In the genomic region with DNA sequence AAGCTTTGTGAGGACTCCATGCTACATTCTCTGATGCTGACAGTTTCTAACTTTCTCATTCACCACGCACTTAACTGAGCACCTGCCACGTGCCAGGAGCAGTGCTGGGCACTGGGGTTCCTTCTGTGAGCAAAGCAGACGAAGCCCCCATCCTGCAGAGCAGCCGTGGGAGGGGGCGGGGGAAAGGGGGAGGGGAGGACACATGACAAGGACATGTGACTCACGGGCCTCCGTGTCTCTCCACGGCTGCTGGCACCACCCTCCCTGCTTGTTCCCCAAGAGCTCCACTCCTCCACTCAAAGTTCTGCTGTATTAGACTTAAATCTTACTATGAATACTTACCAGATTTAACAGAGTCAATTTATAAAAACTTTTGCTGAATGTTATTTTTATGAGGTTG, we compare ENCODE assay signal across 22 cellular contexts. TPM values are rescaled to one million over a fixed set of nuclear protein-coding genes. Genes with fewer than 3 reads are reported as not detected.
A peak's percentile ranks its signal among the peaks of the same experiment; 100 is the strongest.
DNase-seq lines count a peak whose midpoint lies in the region; ATAC-seq and TF ChIP-seq lines count a peak whose summit lies in the region.
"Had no signal": no experiment of that assay in that cellular context is flagged by ENCODE, and none has a peak within 500 bp of the region (broad histone marks: within the 10 kb centered on the region; RNA-seq: fewer than 3 reads in every experiment).

No MANE protein-coding gene starts in this region.

- H3K36me3 Mint-ChIP-seq in activated CD8-positive, alpha-beta T cell treated with anti-CD3 and anti-CD28 coated beads for 36 hours (ENCODE audit: low read depth) = no peaks in the 10 kb centered on the region
- no peaks in the 10 kb centered on the region for H3K36me3 Mint-ChIP-seq in activated CD8-positive, alpha-beta T cell treated with anti-CD3 and anti-CD28 coated beads, Interleukin-2, amount 10 ng/mL, durations not matched to agents 7 days and 5 days (ENCODE audit: low read depth)
- H3K36me3 Mint-ChIP-seq: CD4-positive, CD25-positive, alpha-beta regulatory T cell had no signal

- no peak for TF ChIP-seq EP300 in transverse colon (IDR thresholded peaks at IDR 0.05; ENCODE audit: low read depth)

- WGBS in adrenal gland, 4 donors = 14 to 22% (median 19%) methylated on average over 6 to 8 of the region's 8 CpGs
- WGBS in testis, 2 donors = 32 to 40% methylated on average over 8 of the region's 8 CpGs
- 39% methylated on average over 6 of the region's 8 CpGs; no CpG with 5 or more reads in 1 of the 2 donors for WGBS in transverse colon (ENCODE audit: low coverage in 1 of 2), 2 donors

- H3K4me1 Mint-ChIP-seq in activated CD8-positive, alpha-beta T cell treated with anti-CD3 and anti-CD28 coated beads for 36 hours (ENCODE audit: low read depth) = peaks cover 14% of the 10 kb centered on the region
- peaks cover 12% of the 10 kb centered on the region for H3K4me1 Mint-ChIP-seq in activated CD8-positive, alpha-beta T cell treated with anti-CD3 and anti-CD28 coated beads, Interleukin-2, amount 10 ng/mL, durations not matched to agents 7 days and 5 days (ENCODE audit: low read depth)

- in situ Hi-C loops in transverse colon (cut with MboI; ENCODE audit: low pct_ligation_motif_present in 1 of 4, low pct_unique_long_range_greater_than_20kb in 1 of 4, low sequenced_read_pairs in 3 of 4) = no loop called here

- H3K9me3 ChIP-seq in adrenal gland (replicated peaks in 1 of 3) = no peaks in the 10 kb centered on the region
- no peaks in the 10 kb centered on the region for H3K9me3 ChIP-seq in testis
- no peaks in the 10 kb centered on the region for H3K9me3 ChIP-seq in transverse colon
- H3K9me3 ChIP-seq: MG63, Peyer's patch had no signal

- H3K36me3 ChIP-seq in adrenal gland (replicated peaks in 1 of 2) (no peaks in the 10 kb centered on the region), testis (ENCODE audit: low read depth, missing control alignments) (no peaks in the 10 kb centered on the region), transverse colon (no peaks in the 10 kb centered on the region)
- H3K36me3 ChIP-seq: MG63, Peyer's patch had no signal

- H3K27ac Mint-ChIP-seq in activated CD8-positive, alpha-beta T cell treated with anti-CD3 and anti-CD28 coated beads for 36 hours = no peak overlapping the region
- no peak overlapping the region for H3K27ac Mint-ChIP-seq in activated CD8-positive, alpha-beta T cell treated with anti-CD3 and anti-CD28 coated beads, Interleukin-2, amount 10 ng/mL, durations not matched to agents 7 days and 5 days
- H3K27ac Mint-ChIP-seq: CD4-positive, CD25-positive, alpha-beta regulatory T cell had no signal

- no peak overlapping the region for H3K4me3 Mint-ChIP-seq in activated CD8-positive, alpha-beta T cell treated with anti-CD3 and anti-CD28 coated beads for 36 hours
- no peak overlapping the region for H3K4me3 Mint-ChIP-seq in activated CD8-positive, alpha-beta T cell treated with anti-CD3 and anti-CD28 coated beads, Interleukin-2, amount 10 ng/mL, durations not matched to agents 7 days and 5 days
- H3K4me3 Mint-ChIP-seq: CD4-positive, CD25-positive, alpha-beta regulatory T cell had no signal

- no peak for ATAC-seq in activated CD8-positive, alpha-beta T cell treated with anti-CD3 and anti-CD28 coated beads for 36 hours
- no peak for ATAC-seq in activated CD8-positive, alpha-beta T cell treated with anti-CD3 and anti-CD28 coated beads, Interleukin-2, amount 10 ng/mL, durations not matched to agents 7 days and 5 days
- no peak for ATAC-seq in HG03571 (IDR thresholded peaks at IDR 0.05; ENCODE audit: unreplicated experiment)
- ATAC-seq: GM12878 had no signal

- no peaks in the 10 kb centered on the region for H3K27me3 ChIP-seq in adrenal gland
- no peaks in the 10 kb centered on the region for H3K27me3 ChIP-seq in testis
- no peaks in the 10 kb centered on the region for H3K27me3 ChIP-seq in transverse colon
- H3K27me3 ChIP-seq: MG63, Peyer's patch had no signal

- DNase-seq in activated CD8-positive, alpha-beta T cell treated with anti-CD3 and anti-CD28 coated beads for 36 hours = peak; percentile 15
- DNase-seq in activated CD8-positive, alpha-beta T cell treated with anti-CD3 and anti-CD28 coated beads, Interleukin-2, amount 10 ng/mL, durations not matched to agents 7 days and 5 days = no peak
- DNase-seq in adrenal gland = peak; percentile 29 to 58 (median 51)
- peak; percentile 23 for DNase-seq in globus pallidus (ENCODE audit: low spot score)
- DNase-seq in testis = peak; percentile 24
- no peak for DNase-seq in T-helper 2 cell
- no peak for DNase-seq in transverse colon
- DNase-seq: AML-193; Calu3; CD4-positive, CD25-positive, alpha-beta regulatory T cell; MG63; NCI-H1092 treated with DMSO at 0.1 percent for 48 hours; NCI-H1694; NCI-H2107; NCI-H446; NCI-H748 treated with DMSO at 0.1 percent for 48 hours; SHP77 had no signal

- H3K9me3 Mint-ChIP-seq in activated CD8-positive, alpha-beta T cell treated with anti-CD3 and anti-CD28 coated beads for 36 hours = no peaks in the 10 kb centered on the region
- H3K9me3 Mint-ChIP-seq in activated CD8-positive, alpha-beta T cell treated with anti-CD3 and anti-CD28 coated beads, Interleukin-2, amount 10 ng/mL, durations not matched to agents 7 days and 5 days (ENCODE audit: insufficient read depth) = no peaks in the 10 kb centered on the region
- H3K9me3 Mint-ChIP-seq: CD4-positive, CD25-positive, alpha-beta regulatory T cell had no signal

- H3K4me3 ChIP-seq in adrenal gland (peak overlapping the region in 1 of 4 donors; percentile 11), testis (no peak overlapping the region), transverse colon (no peak overlapping the region)
- H3K4me3 ChIP-seq: GM12878, MG63, Peyer's patch had no signal

- H3K27ac ChIP-seq in adrenal gland (no peak overlapping the region), testis (no peak overlapping the region), transverse colon (no peak overlapping the region)
- H3K27ac ChIP-seq: HL-60, KMS-11, Peyer's patch had no signal

- no peak for TF ChIP-seq POLR2A in adrenal gland (IDR thresholded peaks at IDR 0.05)
- no peak for TF ChIP-seq POLR2A in testis (IDR thresholded peaks at IDR 0.05)
- no peak for TF ChIP-seq POLR2A in transverse colon (IDR thresholded peaks at IDR 0.05)

- H3K4me1 ChIP-seq in adrenal gland (replicated peaks in 1 of 2) = peaks cover 0 to 13% of the 10 kb centered on the region in 2 donors
- H3K4me1 ChIP-seq in testis = no peaks in the 10 kb centered on the region
- peaks cover 0 to 25% (median 0%) of the 10 kb centered on the region in 4 donors for H3K4me1 ChIP-seq in transverse colon

- no peak for TF ChIP-seq CTCF in activated CD8-positive, alpha-beta T cell treated with anti-CD3 and anti-CD28 coated beads for 36 hours (IDR thresholded peaks at IDR 0.05)
- TF ChIP-seq CTCF in adrenal gland (IDR thresholded peaks at IDR 0.05) = no peak
- no peak for TF ChIP-seq CTCF in testis (IDR thresholded peaks at IDR 0.05)
- TF ChIP-seq CTCF in transverse colon (IDR thresholded peaks at IDR 0.05) = no peak

- peaks cover 1% of the 10 kb centered on the region for H3K27me3 Mint-ChIP-seq in activated CD8-positive, alpha-beta T cell treated with anti-CD3 and anti-CD28 coated beads for 36 hours
- H3K27me3 Mint-ChIP-seq in activated CD8-positive, alpha-beta T cell treated with anti-CD3 and anti-CD28 coated beads, Interleukin-2, amount 10 ng/mL, durations not matched to agents 7 days and 5 days (ENCODE audit: low read depth) = peaks cover 7% of the 10 kb centered on the region
- H3K27me3 Mint-ChIP-seq: CD4-positive, CD25-positive, alpha-beta regulatory T cell had no signal

- intact Hi-C loops in activated CD8-positive, alpha-beta T cell treated with anti-CD3 and anti-CD28 coated beads for 36 hours (cut with micrococcal nuclease) = no loop called here
- intact Hi-C loops in adrenal gland (cut with DNase I) (no loop called here), testis (cut with DNase I; ENCODE audit: low total_unique reads) (no loop called here), transverse colon (cut with DNase I; ENCODE audit: low total_unique reads) (no loop called here)

- CTCF ChIA-PET in activated CD8-positive, alpha-beta T cell treated with anti-CD3 and anti-CD28 coated beads for 36 hours (lab: Charles Lee) = no interaction called here
- CTCF ChIA-PET in activated CD8-positive, alpha-beta T cell treated with anti-CD3 and anti-CD28 coated beads, Interleukin-2, amount 10 ng/mL, durations not matched to agents 7 days and 5 days (lab: Charles Lee) = no interaction called here

- POLR2A ChIA-PET in activated CD8-positive, alpha-beta T cell treated with anti-CD3 and anti-CD28 coated beads for 36 hours (lab: Charles Lee) = no interaction called here
- POLR2A ChIA-PET in activated CD8-positive, alpha-beta T cell treated with anti-CD3 and anti-CD28 coated beads, Interleukin-2, amount 10 ng/mL, durations not matched to agents 7 days and 5 days (lab: Charles Lee) = no interaction called here

RNA-seq across cellular contexts. Expression of gene SLC7A9, which starts 55.5 kb away (rescaled TPM):
- total RNA-seq in activated CD8-positive, alpha-beta T cell treated with anti-CD3 and anti-CD28 coated beads for 36 hours = not detected
- total RNA-seq in activated CD8-positive, alpha-beta T cell treated with anti-CD3 and anti-CD28 coated beads, Interleukin-2, amount 10 ng/mL, durations not matched to agents 7 days and 5 days = under 1 TPM; 0.10 to 0.58 TPM
- under 1 TPM in 3 of 8 donors, not detected in 5; 0.21 to 0.50 (median 0.28) TPM for total RNA-seq in adrenal gland
- under 1 TPM; 0.11 to 0.51 (median 0.48) TPM for polyA plus RNA-seq in adrenal gland
- 1 to 10 TPM in 1 of 2 donors, under 1 TPM in 1; 0.79 to 1.6 TPM for total RNA-seq in testis
- 1.2 TPM for polyA plus RNA-seq in testis (ENCODE audit: insufficient read depth, low read depth, low replicate concordance)
- total RNA-seq in transverse colon = 10 to 100 TPM in 1 of 4 donors, 1 to 10 TPM in 1, not detected in 2; 2.5 to 11.2 TPM
- polyA plus RNA-seq: CD4-positive, CD25-positive, alpha-beta regulatory T cell; GM12878 had no signal

Comparison
In these comparisons a context has a peak if more than half of its experiments do, and no peak if none do; other contexts are left out.
1. DNase-seq: peak in activated CD8-positive, alpha-beta T cell treated with anti-CD3 and anti-CD28 coated beads for 36 hours (single experiment), adrenal gland (7 of 7), globus pallidus (single experiment) and testis (single experiment); none in activated CD8-positive, alpha-beta T cell treated with anti-CD3 and anti-CD28 coated beads, Interleukin-2, amount 10 ng/mL, durations not matched to agents 7 days and 5 days (single experiment), T-helper 2 cell (0 of 5) and transverse colon (single experiment).